9 cellular contexts compared by ENCODE assay signal in the genomic region with DNA sequence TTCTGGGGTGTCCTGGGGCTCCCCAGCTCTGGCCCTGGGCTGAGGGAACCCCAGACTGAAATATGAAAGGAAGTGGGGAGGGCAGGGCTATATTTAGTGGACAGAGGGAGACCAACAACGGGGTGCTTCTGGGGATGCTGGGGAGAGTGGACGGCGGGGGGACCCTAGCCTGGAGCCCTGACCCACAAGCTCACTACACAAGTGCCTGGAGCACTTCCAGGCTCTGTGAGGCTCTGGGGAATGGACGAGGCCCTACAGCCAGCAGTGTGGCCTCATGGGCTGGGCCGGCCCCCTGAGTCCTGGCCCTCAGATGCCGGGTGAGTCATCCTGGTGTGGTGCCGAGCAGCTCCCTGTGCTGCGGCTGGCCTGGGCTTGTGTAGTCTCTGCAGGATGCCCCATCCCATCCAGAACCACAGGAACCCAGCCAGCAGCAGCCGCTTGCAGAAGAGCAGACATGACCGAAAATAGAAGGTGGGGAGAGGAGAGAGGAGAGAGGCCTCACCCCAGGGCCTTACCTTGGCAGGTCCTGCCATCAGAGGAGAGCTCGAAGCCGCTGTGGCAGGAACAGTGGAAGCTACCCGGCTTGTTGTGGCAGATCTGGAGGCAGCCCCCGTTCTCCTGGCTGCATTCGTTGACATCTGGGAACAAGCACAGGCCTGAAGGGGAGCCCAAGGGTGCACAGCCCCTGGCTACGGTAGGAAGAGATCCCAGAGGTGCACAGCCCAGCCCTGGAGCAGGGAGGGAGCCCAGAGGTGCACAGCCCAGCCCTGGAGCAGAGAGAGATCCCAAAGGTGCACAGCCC. TPM values are rescaled to one million over a fixed set of nuclear protein-coding genes. Genes with fewer than 3 reads are reported as not detected.
A peak's percentile ranks its signal among the peaks of the same experiment; 100 is the strongest.
DNase-seq lines count a peak whose midpoint lies in the region; ATAC-seq and TF ChIP-seq lines count a peak whose summit lies in the region.
"Had no signal": no experiment of that assay in that cellular context is flagged by ENCODE, and none has a peak within 500 bp of the region (broad histone marks: within the 10 kb centered on the region; RNA-seq: fewer than 3 reads in every experiment).

No MANE protein-coding gene starts in this region.

- no peak overlapping the region for H3K4me3 ChIP-seq in Caco-2 (ENCODE audit: low read depth, low read length)
- H3K4me3 ChIP-seq in ascending aorta, result peak overlapping the region; percentile 14 to 29
- no peak overlapping the region for H3K4me3 ChIP-seq in CD8-positive, alpha-beta T cell (ENCODE audit: low read depth, low read length)

- H3K27me3 ChIP-seq in Caco-2 (replicated peaks; ENCODE audit: control insufficient read depth, insufficient read depth, low read length), result no peaks in the 10 kb centered on the region
- no peaks in the 10 kb centered on the region for H3K27me3 ChIP-seq in ascending aorta
- H3K27me3 ChIP-seq in CD8-positive, alpha-beta T cell (ENCODE audit: insufficient read depth, low read length), result no peaks in the 10 kb centered on the region

- peak; percentile 45 to 66 for DNase-seq in Caco-2
- DNase-seq in LoVo (ENCODE audit: low spot score), result peak; percentile 83
- DNase-seq in ascending aorta (ENCODE audit: low spot score in 2 of 2), result peak; percentile 86 to 97
- peak; percentile 97 for DNase-seq in left ventricle myocardium superior
- peak; percentile 88 for DNase-seq in renal cortical epithelial cell (ENCODE audit: low read depth)
- no peak for DNase-seq in CD8-positive, alpha-beta T cell
- DNase-seq in NK-92 treated with Interleukin-12 subunit alpha and Interleukin-12 subunit beta, amount 100 ng/mL, for 24 hours (lab: John Stamatoyannopoulos, UW), result no peak

- peak overlapping the region; percentile 86 to 89 for H3K27ac ChIP-seq in ascending aorta
- H3K27ac ChIP-seq in CD8-positive, alpha-beta T cell (ENCODE audit: low read depth, low read length), result no peak overlapping the region
- H3K27ac ChIP-seq: KMS-11 had no signal

- POLR2A ChIA-PET in Caco-2 (lab: Charles Lee), result no interaction called here
- POLR2A ChIA-PET in CD8-positive, alpha-beta T cell (lab: Charles Lee), result no interaction called here

- H3K27me3 Mint-ChIP-seq in Caco-2 (ENCODE audit: insufficient read depth, unreplicated experiment), result no peaks in the 10 kb centered on the region
- no peaks in the 10 kb centered on the region for H3K27me3 Mint-ChIP-seq in CD8-positive, alpha-beta T cell (ENCODE audit: low read depth)

- H3K9me3 ChIP-seq in Caco-2, result no peaks in the 10 kb centered on the region
- H3K9me3 ChIP-seq in ascending aorta, result no peaks in the 10 kb centered on the region
- H3K9me3 ChIP-seq in CD8-positive, alpha-beta T cell (ENCODE audit: low read length), result no peaks in the 10 kb centered on the region

- ATAC-seq in left ventricle myocardium superior (peak; percentile 95), GM21619 (IDR thresholded peaks at IDR 0.05; ENCODE audit: unreplicated experiment) (no peak)
- ATAC-seq in CD8-positive, alpha-beta T cell, result no peak

- peaks cover 13% of the 10 kb centered on the region for H3K4me1 ChIP-seq in Caco-2
- peaks cover 26 to 42% of the 10 kb centered on the region in 2 donors for H3K4me1 ChIP-seq in ascending aorta
- H3K4me1 ChIP-seq in CD8-positive, alpha-beta T cell (ENCODE audit: insufficient read depth, low read length), result peaks cover 21% of the 10 kb centered on the region

- BruUV-seq in Caco-2 (replicated peaks; lab: Mats Ljungman, UMichigan), result no TSS peak

- intact Hi-C loops in Caco-2 (cut with micrococcal nuclease; ENCODE audit: unreplicated experiment) (no loop called here), ascending aorta (cut with DNase I) (loop anchor here (1.0 kb wide), 2 partner anchors 20 to 25 kb away; no protein-coding TSS in a partner anchor), left ventricle myocardium superior (cut with micrococcal nuclease) (no loop called here)
- intact Hi-C loops in CD8-positive, alpha-beta T cell (cut with DNase I, micrococcal nuclease), result no loop called here

- peak overlapping the region; percentile 77 for H3K27ac Mint-ChIP-seq in Caco-2 (ENCODE audit: unreplicated experiment)
- H3K27ac Mint-ChIP-seq in CD8-positive, alpha-beta T cell, result no peak overlapping the region

- CTCF ChIA-PET in Caco-2 (lab: Charles Lee), result no interaction called here
- CTCF ChIA-PET in CD8-positive, alpha-beta T cell (lab: Charles Lee), result no interaction called here

- H3K36me3 Mint-ChIP-seq in Caco-2 (ENCODE audit: insufficient read depth, unreplicated experiment), result peaks cover 13% of the 10 kb centered on the region
- no peaks in the 10 kb centered on the region for H3K36me3 Mint-ChIP-seq in CD8-positive, alpha-beta T cell

- H3K36me3 ChIP-seq in Caco-2 (ENCODE audit: control insufficient read depth, insufficient read depth, low read length) (no peaks in the 10 kb centered on the region; the same call in 1 of the 2 replicates), ascending aorta (peaks cover 37 to 43% of the 10 kb centered on the region in 2 donors)
- H3K36me3 ChIP-seq in CD8-positive, alpha-beta T cell (ENCODE audit: insufficient read depth, low read length), result no peaks in the 10 kb centered on the region

- H3K4me1 Mint-ChIP-seq in Caco-2 (ENCODE audit: low read depth, unreplicated experiment), result peaks cover 13% of the 10 kb centered on the region
- peaks cover 18% of the 10 kb centered on the region for H3K4me1 Mint-ChIP-seq in CD8-positive, alpha-beta T cell (ENCODE audit: low read depth)

- H3K4me3 Mint-ChIP-seq in Caco-2 (ENCODE audit: unreplicated experiment), result no peak overlapping the region
- H3K4me3 Mint-ChIP-seq in CD8-positive, alpha-beta T cell, result no peak overlapping the region

- TF ChIP-seq CTCF in Caco-2 (IDR thresholded peaks at IDR 0.05; ENCODE audit: insufficient read depth in 1 of 2, low read depth in 1 of 2, low read length in 1 of 2, severe bottlenecking in 1 of 2, unreplicated experiment in 1 of 2) (no peak), ascending aorta (IDR thresholded peaks at IDR 0.05) (peak in 1 of 3 experiments; percentile 5)
- no peak for TF ChIP-seq CTCF in CD8-positive, alpha-beta T cell (IDR thresholded peaks at IDR 0.05)

- H3K9me3 Mint-ChIP-seq in Caco-2 (ENCODE audit: unreplicated experiment), result no peaks in the 10 kb centered on the region
- H3K9me3 Mint-ChIP-seq in CD8-positive, alpha-beta T cell, result no peaks in the 10 kb centered on the region

RNA-seq across cellular contexts. Expression of a gene that starts 26.1 kb away (rescaled TPM):
- total RNA-seq in Caco-2 (2022), result 29.9 and 34.8 TPM in 2 replicates
- 502 TPM for total RNA-seq in ascending aorta
- 210 TPM for total RNA-seq in left ventricle myocardium superior
- 174 and 236 TPM in 2 replicates for total RNA-seq in renal cortical epithelial cell
- total RNA-seq in CD8-positive, alpha-beta T cell, result 1 to 10 TPM; 1.2 TPM

Comparison
In these comparisons a context has a peak if more than half of its experiments do, and no peak if none do; other contexts are left out.
1. DNase-seq: peak in Caco-2 (2 of 2), LoVo (single experiment), ascending aorta (2 of 2), left ventricle myocardium superior (single experiment) and renal cortical epithelial cell (single experiment); none in CD8-positive, alpha-beta T cell (0 of 7) and NK-92 treated with Interleukin-12 subunit alpha and Interleukin-12 subunit beta, amount 100 ng/mL, for 24 hours (single experiment).
2. H3K4me3 ChIP-seq: peak in ascending aorta (2 of 2); none in Caco-2 (single experiment) and CD8-positive, alpha-beta T cell (single experiment).
3. RNA of a gene that starts 26.1 kb away (total RNA-seq): 502 TPM in ascending aorta (single experiment), 210 TPM in left ventricle myocardium superior (single experiment), 174 to 236 TPM in renal cortical epithelial cell and 29.9 to 34.8 TPM in Caco-2; 1.2 TPM in CD8-positive, alpha-beta T cell; every median in the first group is over 10 times any median in the second.